9 cellular contexts compared by ENCODE assay signal in genomic region chr6:134169881-134170486, GRCh38.
DNase-seq lines count a peak whose midpoint lies in the region; ATAC-seq, FAIRE-seq and TF ChIP-seq lines count a peak whose summit lies in the region.
"Had no signal": no experiment of that assay in that cellular context is flagged by ENCODE, and none has a peak within 500 bp of the region (broad histone marks: within the 10 kb centered on the region; RNA-seq: fewer than 3 reads in every experiment).

No MANE protein-coding gene starts in this region.

- POLR2A ChIA-PET in RWPE1 (lab: Yijun Ruan, JAX; ENCODE audit: low non-redundant PET): no interaction called here

- TF ChIP-seq POLR2A in esophagus muscularis mucosa (IDR thresholded peaks at IDR 0.05; ENCODE audit: low read depth): no peak

- H4K20me1 ChIP-seq in osteoblast (ENCODE audit: insufficient read depth, low read length): peaks cover 51% of the 10 kb centered on the region

- H3K36me3 ChIP-seq in esophagus muscularis mucosa (peaks cover 14 to 71% (median 35%) of the 10 kb centered on the region in 4 donors), osteoblast (ENCODE audit: insufficient read depth, low read length) (peaks cover 58% of the 10 kb centered on the region)

- H3K79me2 ChIP-seq in osteoblast (ENCODE audit: insufficient read depth, low read length): peaks cover 35% of the 10 kb centered on the region

- H3K27ac ChIP-seq in RWPE1 (peak overlapping the region; percentile 61), esophagus muscularis mucosa (replicated peaks in 1 of 4) (no peak overlapping the region), osteoblast (ENCODE audit: low read depth, low read length) (peak overlapping the region; percentile 35)

- no peak overlapping the region for H2AFZ ChIP-seq in osteoblast (ENCODE audit: low read length)

- CTCF ChIA-PET in RWPE1 (lab: Yijun Ruan, JAX): interaction anchor here (0.7 kb wide), 1 partner anchor 533 kb away, joined by 3 read pairs; no protein-coding TSS in a partner anchor

- 77% methylated on average over 23 of the region's 23 CpGs for WGBS in esophagus muscularis mucosa

- no peak for DNase-seq in AG09309 (ENCODE audit: low read depth)
- DNase-seq in RWPE1 (ENCODE audit: low spot score): no peak
- DNase-seq in esophagus muscularis mucosa (ENCODE audit: extremely low spot score): no peak
- DNase-seq in osteoblast (ENCODE audit: insufficient read length, low spot score, missing footprints): no peak
- no peak for DNase-seq in NCI-H187 treated with DMSO at 0.1 percent for 48 hours (lab: John Stamatoyannopoulos, UW)
- DNase-seq in frontal cortex (ENCODE audit: low spot score in 2 of 2): no peak
- no peak for DNase-seq in stimulated activated CD8-positive, alpha-beta memory T cell treated with anti-CD3 and anti-CD28 coated beads, Interleukin-4, amount 100 ng/mL, for 48 hours

- H3K4me1 ChIP-seq in esophagus muscularis mucosa (peaks cover 5 to 45% (median 12%) of the 10 kb centered on the region in 4 donors), osteoblast (ENCODE audit: insufficient read depth, low read length) (peaks cover 34% of the 10 kb centered on the region)

- no peak for ATAC-seq in HG03521 (IDR thresholded peaks at IDR 0.05; ENCODE audit: unreplicated experiment)
- ATAC-seq: activated naive CD4-positive, alpha-beta T cell treated with anti-CD3 and anti-CD28 coated beads, Interleukin-2, amount 50 U/mL, for 72 hours had no signal

- intact Hi-C loops in esophagus muscularis mucosa (cut with DNase I): loop anchor here (5.0 kb wide), 2 partner anchors 652 to 767 kb away; no protein-coding TSS in a partner anchor

- H3K9me3 ChIP-seq in esophagus muscularis mucosa (no peaks in the 10 kb centered on the region), osteoblast (ENCODE audit: low read depth, low read length) (no peaks in the 10 kb centered on the region)

- peaks cover 0 to 1% (median 0%) of the 10 kb centered on the region in 4 donors for H3K27me3 ChIP-seq in esophagus muscularis mucosa
- H3K27me3 ChIP-seq in osteoblast (ENCODE audit: insufficient read depth, low read length): no peaks in the 10 kb centered on the region

- no peak for TF ChIP-seq EP300 in esophagus muscularis mucosa (IDR thresholded peaks at IDR 0.05)

- no peak for TF ChIP-seq CTCF in AG09309 (IDR thresholded peaks at IDR 0.05; ENCODE audit: control insufficient read depth, insufficient read depth, low read depth, low read length, missing control alignments)
- TF ChIP-seq CTCF in RWPE1 (conservative IDR thresholded peaks at IDR 0.05; ENCODE audit: low read depth): no peak
- TF ChIP-seq CTCF in esophagus muscularis mucosa (IDR thresholded peaks at IDR 0.05): no peak
- no peak for TF ChIP-seq CTCF in osteoblast (IDR thresholded peaks at IDR 0.05; ENCODE audit: extremely low read depth, low read depth, low read length)

- H3K4me3 ChIP-seq in AG09309 (ENCODE audit: control insufficient read depth, low read depth, low read length) (peak overlapping the region; percentile 27), esophagus muscularis mucosa (peak overlapping the region in 3 of 4 donors; percentile 13 to 66 (median 25)), osteoblast (ENCODE audit: insufficient read depth, low read length) (peak overlapping the region; percentile 46)

- FAIRE-seq in frontal cortex (lab: Jason Lieb, UNC): no peak

- peak overlapping the region; percentile 76 for H3K4me2 ChIP-seq in osteoblast (ENCODE audit: insufficient read depth, low read length)

Comparison
In these comparisons a context has a peak if more than half of its experiments do, and no peak if none do; other contexts are left out.
1. H3K27ac ChIP-seq: peak in RWPE1 (single experiment) and osteoblast (single experiment); none in esophagus muscularis mucosa (0 of 4).
2. Peak in every context shown above with its lines, with median percentiles within 50 percentile points of each other: H3K4me3 ChIP-seq.